In the genomic region with DNA sequence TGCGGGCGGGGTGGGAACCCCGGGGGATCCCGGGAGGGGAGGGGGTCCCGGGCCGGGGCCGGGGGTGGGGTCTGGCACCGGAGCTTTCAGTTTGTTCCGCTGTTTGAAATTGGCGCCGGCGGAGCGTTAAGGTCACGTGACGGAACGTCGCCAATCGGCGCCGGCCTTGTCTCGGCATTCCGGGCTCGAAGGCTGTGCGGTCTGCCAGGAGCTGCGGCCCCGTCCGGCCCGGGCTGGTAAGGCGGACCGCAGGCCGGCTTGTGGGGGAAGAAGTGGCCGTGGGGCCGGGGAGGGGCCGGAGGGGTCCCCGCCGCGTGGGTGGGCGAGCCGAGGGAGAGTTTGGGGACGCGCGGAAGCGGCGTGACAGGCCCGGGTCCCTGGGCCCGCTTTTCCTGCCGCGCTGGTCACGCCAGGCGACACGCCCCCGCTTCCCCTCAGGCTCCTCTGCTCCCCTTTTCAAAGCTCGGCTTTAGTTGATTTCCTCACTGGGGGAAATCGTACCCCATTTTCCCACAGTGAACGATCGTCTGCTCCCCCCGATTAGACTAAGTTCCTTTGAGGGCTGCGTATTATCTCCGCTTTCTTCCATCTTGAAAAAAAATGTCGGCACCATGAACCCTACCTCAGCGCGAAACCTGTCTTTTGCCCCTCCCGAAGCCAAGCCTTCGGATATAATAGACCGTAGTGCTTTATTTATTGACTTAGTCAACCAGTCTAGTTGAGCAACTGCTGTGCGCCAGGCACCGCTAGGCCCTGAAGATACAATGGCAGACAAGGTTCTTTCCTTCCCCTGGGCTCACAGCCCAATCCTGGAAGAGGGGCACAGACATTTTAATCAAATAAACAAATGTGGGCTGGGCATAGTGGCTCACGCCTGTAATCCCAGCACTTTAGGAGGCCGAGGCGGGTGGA, we compare ENCODE assay signal across 8 cellular contexts. TPM values are rescaled to one million over a fixed set of nuclear protein-coding genes. Genes with fewer than 3 reads are reported as not detected.
A peak's percentile ranks its signal among the peaks of the same experiment; 100 is the strongest.
DNase-seq lines count a peak whose midpoint lies in the region; ATAC-seq and TF ChIP-seq lines count a peak whose summit lies in the region.

A gene with protein sequence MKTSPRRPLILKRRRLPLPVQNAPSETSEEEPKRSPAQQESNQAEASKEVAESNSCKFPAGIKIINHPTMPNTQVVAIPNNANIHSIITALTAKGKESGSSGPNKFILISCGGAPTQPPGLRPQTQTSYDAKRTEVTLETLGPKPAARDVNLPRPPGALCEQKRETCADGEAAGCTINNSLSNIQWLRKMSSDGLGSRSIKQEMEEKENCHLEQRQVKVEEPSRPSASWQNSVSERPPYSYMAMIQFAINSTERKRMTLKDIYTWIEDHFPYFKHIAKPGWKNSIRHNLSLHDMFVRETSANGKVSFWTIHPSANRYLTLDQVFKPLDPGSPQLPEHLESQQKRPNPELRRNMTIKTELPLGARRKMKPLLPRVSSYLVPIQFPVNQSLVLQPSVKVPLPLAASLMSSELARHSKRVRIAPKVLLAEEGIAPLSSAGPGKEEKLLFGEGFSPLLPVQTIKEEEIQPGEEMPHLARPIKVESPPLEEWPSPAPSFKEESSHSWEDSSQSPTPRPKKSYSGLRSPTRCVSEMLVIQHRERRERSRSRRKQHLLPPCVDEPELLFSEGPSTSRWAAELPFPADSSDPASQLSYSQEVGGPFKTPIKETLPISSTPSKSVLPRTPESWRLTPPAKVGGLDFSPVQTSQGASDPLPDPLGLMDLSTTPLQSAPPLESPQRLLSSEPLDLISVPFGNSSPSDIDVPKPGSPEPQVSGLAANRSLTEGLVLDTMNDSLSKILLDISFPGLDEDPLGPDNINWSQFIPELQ (minus strand): TSS at position 128 of the 912 bp plus-strand sequence. CDS start 2,696 bp downstream, outside the sequence.
A gene with protein sequence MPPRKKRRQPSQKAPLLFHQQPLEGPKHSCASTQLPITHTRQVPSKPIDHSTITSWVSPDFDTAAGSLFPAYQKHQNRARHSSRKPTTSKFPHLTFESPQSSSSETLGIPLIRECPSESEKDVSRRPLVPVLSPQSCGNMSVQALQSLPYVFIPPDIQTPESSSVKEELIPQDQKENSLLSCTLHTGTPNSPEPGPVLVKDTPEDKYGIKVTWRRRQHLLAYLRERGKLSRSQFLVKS (plus strand): TSS at position 177 of the 912 bp plus-strand sequence. CDS start 8,144 bp downstream, outside the sequence.

- H3K36me3 ChIP-seq in BLaER1 treated with 17β-estradiol and CSF1 and Interleukin-3, amounts not matched to agents 10 nM and 100 nM: peaks cover 7 to 63% (median 53%) of the 10 kb centered on the region in 11 experiments; a peak in 19 of 22 replicates
- no peaks in the 10 kb centered on the region for H3K36me3 ChIP-seq in right lobe of liver

- H3K27ac ChIP-seq in BLaER1 treated with 17β-estradiol and CSF1 and Interleukin-3, amounts not matched to agents 10 nM and 100 nM: peak within 1 kb of the TSS; percentile 90 to 99 (median 96)
- H3K27ac ChIP-seq in right lobe of liver: peak within 1 kb of the TSS; percentile 65 to 97 (median 83)

- peak; percentile 40 for TF ChIP-seq POLR2A in right lobe of liver (IDR thresholded peaks at IDR 0.05)

- ATAC-seq in GM19351 (IDR thresholded peaks at IDR 0.05; ENCODE audit: unreplicated experiment) (peak; percentile 68), HG03521 (IDR thresholded peaks at IDR 0.05; ENCODE audit: unreplicated experiment) (peak; percentile 83), right lobe of liver (peak; percentile 88 to 95 (median 92))

- peaks cover 38 to 76% (median 53%) of the 10 kb centered on the region in 10 experiments for H3K4me1 ChIP-seq in BLaER1 treated with 17β-estradiol and CSF1 and Interleukin-3, amounts not matched to agents 10 nM and 100 nM
- peaks cover 0 to 13% (median 3%) of the 10 kb centered on the region in 4 donors for H3K4me1 ChIP-seq in right lobe of liver

- DNase-seq in NCI-H69 (lab: John Stamatoyannopoulos, UW) (peak; percentile 95), dermis microvascular lymphatic vessel endothelial cell (ENCODE audit: low read depth in 2 of 2) (peak; percentile 78 to 90), right lobe of liver (peak; percentile 92 to 94 (median 93))
- DNase-seq in activated CD4-positive, alpha-beta T cell treated with anti-CD3 and anti-CD28 coated beads, Interleukin-2, amount 50 U/mL, for 48 hours: peak; percentile 88 to 89
- peak; percentile 89 for DNase-seq in stimulated activated CD4-positive, alpha-beta T cell treated with anti-CD3 and anti-CD28 coated beads, Interleukin-4, amount 100 ng/mL, for 24 hours

- TF ChIP-seq CTCF in right lobe of liver (IDR thresholded peaks at IDR 0.05): peak in 2 of 4 donors; percentile 17 to 28

- H4K20me1 ChIP-seq in BLaER1 treated with 17β-estradiol and CSF1 and Interleukin-3, amounts not matched to agents 10 nM and 100 nM: peaks cover 0 to 23% (median 6%) of the 10 kb centered on the region in 11 experiments; a peak in 8 of 22 replicates

- no peaks in the 10 kb centered on the region for H3K27me3 ChIP-seq in BLaER1 treated with 17β-estradiol and CSF1 and Interleukin-3, amounts not matched to agents 10 nM and 100 nM
- no peaks in the 10 kb centered on the region for H3K27me3 ChIP-seq in right lobe of liver

- no peaks in the 10 kb centered on the region for H3K9me3 ChIP-seq in BLaER1 treated with 17β-estradiol and CSF1 and Interleukin-3, amounts not matched to agents 10 nM and 100 nM (replicated peaks in 1 of 11)
- H3K9me3 ChIP-seq in right lobe of liver: no peaks in the 10 kb centered on the region

- WGBS in right lobe of liver (ENCODE audit: insufficient coverage, low coverage, low lambda C conversion rate, missing lambda C conversion rate): 3% methylated on average over 23 of the region's 70 CpGs

- peak within 1 kb of the TSS; percentile 92 to 98 (median 97) for H3K9ac ChIP-seq in BLaER1 treated with 17β-estradiol and CSF1 and Interleukin-3, amounts not matched to agents 10 nM and 100 nM

- H3K4me3 ChIP-seq in BLaER1 treated with 17β-estradiol and CSF1 and Interleukin-3, amounts not matched to agents 10 nM and 100 nM: peak within 1 kb of the TSS; percentile 64 to 92 (median 79)
- H3K4me3 ChIP-seq in right lobe of liver: peak within 1 kb of the TSS; percentile 72 to 98 (median 95)

- intact Hi-C loops in right lobe of liver (cut with DNase I): no loop called here

- peak within 1 kb of the TSS; percentile 92 to 100 (median 95) for H3K4me2 ChIP-seq in BLaER1 treated with 17β-estradiol and CSF1 and Interleukin-3, amounts not matched to agents 10 nM and 100 nM

RNA-seq across cellular contexts. Expression of the first gene that starts in this region (rescaled TPM):
- total RNA-seq in dermis microvascular lymphatic vessel endothelial cell (4.7 and 5.1 TPM in 2 replicates), right lobe of liver (1 to 10 TPM in 4 of 6 experiments, under 1 TPM in 2; 0.24 to 2.6 (median 1.8) TPM)

RNA-seq across cellular contexts. Expression of the second gene that starts in this region (rescaled TPM):
- total RNA-seq in dermis microvascular lymphatic vessel endothelial cell (19.4 and 21.9 TPM in 2 replicates), right lobe of liver (1 to 10 TPM; 1.2 to 5.9 (median 3.5) TPM)

Comparison
In these comparisons a context has a peak if more than half of its experiments do, and no peak if none do; other contexts are left out.
1. Peak in every context shown above with its lines: DNase-seq, ATAC-seq, H3K4me3 ChIP-seq and H3K27ac ChIP-seq.